26 cellular contexts compared by ENCODE assay signal in genomic region chr12:66942741-66943465, GRCh38.
DNase-seq lines count a peak whose midpoint lies in the region; ATAC-seq and TF ChIP-seq lines count a peak whose summit lies in the region.
"Had no signal": no experiment of that assay in that cellular context is flagged by ENCODE, and none has a peak within 500 bp of the region (broad histone marks: within the 10 kb centered on the region; RNA-seq: fewer than 3 reads in every experiment).

No MANE protein-coding gene starts in this region.

- WGBS in heart right ventricle, 2 donors = 66 to 77% methylated on average over 8 of the region's 8 CpGs

- H3K27me3 Mint-ChIP-seq in chondrocyte (ENCODE audit: low read depth) = no peaks in the 10 kb centered on the region
- H3K27me3 Mint-ChIP-seq in neural crest cell (ENCODE audit: low read depth) = no peaks in the 10 kb centered on the region
- H3K27me3 Mint-ChIP-seq: activated CD4-positive, alpha-beta T cell treated with anti-CD3 and anti-CD28 coated beads, Interleukin-2, amount 10 ng/mL, durations not matched to agents 7 days and 5 days had no signal

- no peak overlapping the region for H3K9ac ChIP-seq in NT2/D1 (ENCODE audit: insufficient read length, low read depth)

- H3K36me3 Mint-ChIP-seq in chondrocyte (ENCODE audit: low read depth) (no peaks in the 10 kb centered on the region), neural crest cell (ENCODE audit: low read depth) (no peaks in the 10 kb centered on the region)

- ATAC-seq in HG03354 (IDR thresholded peaks at IDR 0.05; ENCODE audit: poor library complexity, severe bottlenecking, unreplicated experiment) = no peak
- no peak for ATAC-seq in heart right ventricle
- ATAC-seq: body of pancreas, T-helper 17 cell had no signal

- H3K4me3 Mint-ChIP-seq in chondrocyte (ENCODE audit: unreplicated experiment) (no peak overlapping the region), neural crest cell (no peak overlapping the region)
- H3K4me3 Mint-ChIP-seq: activated CD4-positive, alpha-beta T cell treated with anti-CD3 and anti-CD28 coated beads, Interleukin-2, amount 10 ng/mL, durations not matched to agents 7 days and 5 days; HFFc6; T-helper 17 cell had no signal

- H3K4me1 ChIP-seq in BE2C = no peaks in the 10 kb centered on the region
- no peaks in the 10 kb centered on the region for H3K4me1 ChIP-seq in NT2/D1 (ENCODE audit: insufficient read depth, insufficient read length)
- no peaks in the 10 kb centered on the region for H3K4me1 ChIP-seq in heart right ventricle
- H3K4me1 ChIP-seq: body of pancreas, SJSA1 had no signal

- H3K27ac Mint-ChIP-seq in chondrocyte (ENCODE audit: unreplicated experiment) = no peak overlapping the region
- H3K27ac Mint-ChIP-seq in neural crest cell (ENCODE audit: unreplicated experiment) = peak overlapping the region; percentile 37
- H3K27ac Mint-ChIP-seq: activated CD4-positive, alpha-beta T cell treated with anti-CD3 and anti-CD28 coated beads, Interleukin-2, amount 10 ng/mL, durations not matched to agents 7 days and 5 days; HFFc6; T-helper 17 cell had no signal

- TF ChIP-seq CTCF in BE2C (IDR thresholded peaks at IDR 0.05; ENCODE audit: low read depth, low read length) (peak; percentile 4; the same call in 1 of the 2 replicates), chondrocyte (IDR thresholded peaks at IDR 0.05) (peak; percentile 11), neural crest cell (conservative IDR thresholded peaks at IDR 0.05) (peak; percentile 36), heart right ventricle (IDR thresholded peaks at IDR 0.05) (no peak)

- H3K9me3 Mint-ChIP-seq in chondrocyte (ENCODE audit: low read depth) (no peaks in the 10 kb centered on the region), neural crest cell (no peaks in the 10 kb centered on the region)
- H3K9me3 Mint-ChIP-seq: activated CD4-positive, alpha-beta T cell treated with anti-CD3 and anti-CD28 coated beads, Interleukin-2, amount 10 ng/mL, durations not matched to agents 7 days and 5 days had no signal

- DNase-seq in BE2C (no peak), NT2/D1 (ENCODE audit: low read depth, low spot score) (peak; percentile 6), chondrocyte (ENCODE audit: low spot score) (no peak), neural crest cell (ENCODE audit: low read depth, low spot score) (no peak), heart right ventricle (no peak), GM19238 (ENCODE audit: insufficient read length, low spot score) (no peak)
- DNase-seq: activated CD4-positive, alpha-beta T cell treated with anti-CD3 and anti-CD28 coated beads, Interleukin-2, amount 10 ng/mL, durations not matched to agents 7 days and 5 days; activated naive CD4-positive, alpha-beta T cell; activated T-cell treated with anti-CD3 and anti-CD28 coated beads, Interleukin-2, amount 50 U/mL, for 48 hours; body of pancreas; C1 segment of cervical spinal cord; erythroblast; HFFc6; KBM-7; kidney; mammary epithelial cell; MM.1S; NCI-H1417 treated with DMSO at 0.1 percent for 48 hours; NCI-H510A; NK-92 treated with Interleukin-12 subunit alpha and Interleukin-12 subunit beta, amount 100 ng/mL, for 24 hours; nucleus accumbens; stimulated activated CD4-positive, alpha-beta T cell treated with anti-CD3 and anti-CD28 coated beads, Interleukin-2, amount 100 ng/mL, for 24 hours; T-helper 17 cell had no signal

- H3K9me3 ChIP-seq in BE2C (no peaks in the 10 kb centered on the region), NT2/D1 (ENCODE audit: insufficient read depth, low read length) (no peaks in the 10 kb centered on the region), heart right ventricle (no peaks in the 10 kb centered on the region)
- H3K9me3 ChIP-seq: body of pancreas, SJSA1 had no signal

- intact Hi-C loops in heart right ventricle (cut with DNase I) = no loop called here

- H3K4me3 ChIP-seq in BE2C (ENCODE audit: low read depth, low read length) = no peak overlapping the region
- H3K4me3 ChIP-seq in NT2/D1 (ENCODE audit: insufficient read length, low read depth) = no peak overlapping the region
- H3K4me3 ChIP-seq in heart right ventricle = no peak overlapping the region
- H3K4me3 ChIP-seq: body of pancreas, SJSA1, skin epidermis had no signal

- H3K36me3 ChIP-seq in BE2C (no peaks in the 10 kb centered on the region), NT2/D1 (ENCODE audit: insufficient read depth, insufficient read length, low read length) (no peaks in the 10 kb centered on the region), heart right ventricle (no peaks in the 10 kb centered on the region)
- H3K36me3 ChIP-seq: SJSA1 had no signal

- H3K4me1 Mint-ChIP-seq in chondrocyte (ENCODE audit: low read depth) (peaks cover 34% of the 10 kb centered on the region), neural crest cell (peaks cover 16% of the 10 kb centered on the region)
- H3K4me1 Mint-ChIP-seq: activated CD4-positive, alpha-beta T cell treated with anti-CD3 and anti-CD28 coated beads, Interleukin-2, amount 10 ng/mL, durations not matched to agents 7 days and 5 days had no signal

- H3K27me3 ChIP-seq in BE2C (no peaks in the 10 kb centered on the region), NT2/D1 (ENCODE audit: insufficient read depth, insufficient read length) (no peaks in the 10 kb centered on the region), heart right ventricle (no peaks in the 10 kb centered on the region)
- H3K27me3 ChIP-seq: body of pancreas had no signal

- H3K27ac ChIP-seq in heart right ventricle = no peak overlapping the region
- H3K27ac ChIP-seq: body of pancreas, SJSA1 had no signal

Comparison
In these comparisons a context has a peak if more than half of its experiments do, and no peak if none do; other contexts are left out.
1. CTCF ChIP-seq: peak in BE2C (single experiment), chondrocyte (single experiment) and neural crest cell (single experiment); none in heart right ventricle (0 of 9).